In the genomic region with DNA sequence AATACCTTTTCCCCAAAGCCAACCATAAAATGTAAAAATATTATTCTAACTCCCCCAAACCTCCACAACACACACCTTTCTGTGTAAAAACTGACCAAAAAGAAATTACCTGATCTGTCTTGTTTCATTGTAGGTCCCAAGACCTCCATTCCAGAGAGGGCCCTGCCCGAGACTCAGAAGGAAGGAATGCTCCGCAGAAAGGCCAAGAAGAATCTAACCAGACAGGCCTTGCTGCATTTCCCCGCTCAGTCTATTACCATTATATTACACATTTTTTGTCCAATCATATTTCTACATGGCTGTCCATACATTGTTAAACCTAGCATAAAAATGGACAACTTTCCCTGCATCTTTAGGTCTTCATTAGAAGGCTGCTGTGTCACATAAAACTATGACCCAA, we compare ENCODE assay signal across 24 cellular contexts.
DNase-seq lines count a peak whose midpoint lies in the region; ATAC-seq, FAIRE-seq and TF ChIP-seq lines count a peak whose summit lies in the region.
"Had no signal": no experiment of that assay in that cellular context is flagged by ENCODE, and none has a peak within 500 bp of the region (broad histone marks: within the 10 kb centered on the region; RNA-seq: fewer than 3 reads in every experiment).

No MANE protein-coding gene starts in this region.

- CTCF ChIA-PET in A549 (lab: Yijun Ruan, JAX), result no interaction called here

- no peaks in the 10 kb centered on the region for H3K27me3 ChIP-seq in vagina
- H3K27me3 ChIP-seq: BE2C; BLaER1 treated with 17β-estradiol and CSF1 and Interleukin-3, amounts not matched to agents 10 nM and 100 nM had no signal

- H3K27ac Mint-ChIP-seq in mesothelial cell of epicardium (peak overlapping the region; percentile 90), type B pancreatic cell (peak overlapping the region; percentile 99), natural killer cell (no peak overlapping the region)
- H3K27ac Mint-ChIP-seq: CD14-positive monocyte; CD4-positive, alpha-beta T cell; CD8-positive, alpha-beta memory T cell had no signal

- no peaks in the 10 kb centered on the region for H3K27me3 Mint-ChIP-seq in mesothelial cell of epicardium (ENCODE audit: low read depth)
- H3K27me3 Mint-ChIP-seq in type B pancreatic cell, result no peaks in the 10 kb centered on the region
- H3K27me3 Mint-ChIP-seq in natural killer cell (ENCODE audit: low read depth in 2 of 2), result peaks cover 2 to 12% of the 10 kb centered on the region in 2 donors

- TF ChIP-seq RAD21 in A549 (conservative IDR thresholded peaks at IDR 0.05 in 1 of 2, IDR thresholded peaks at IDR 0.05 in 1 of 2), result no peak

- no peak for DNase-seq in A549 (ENCODE audit: low read depth in 1 of 2, low spot score in 1 of 2)
- peak; percentile 14 for DNase-seq in epithelial cell of esophagus (ENCODE audit: low read depth)
- no peak for DNase-seq in mesothelial cell of epicardium (ENCODE audit: low spot score in 2 of 2, unreplicated experiment in 2 of 2)
- DNase-seq in type B pancreatic cell (ENCODE audit: extremely low spot score, unreplicated experiment), result no peak
- no peak for DNase-seq in vagina (ENCODE audit: extremely low spot score in 2 of 2)
- no peak for DNase-seq in natural killer cell
- no peak for DNase-seq in lower leg skin (ENCODE audit: low spot score in 2 of 2)
- DNase-seq: ACHN; AML-193; BE2C; CD4-positive, alpha-beta T cell; CD8-positive, alpha-beta memory T cell; DMS153; DND-41; GM23248; H7; HCEC 1CT had no signal

- TF ChIP-seq POLR2A in A549 (IDR thresholded peaks at IDR 0.05; ENCODE audit: low read length), result no peak
- TF ChIP-seq POLR2A in vagina (IDR thresholded peaks at IDR 0.05), result no peak
- no peak for TF ChIP-seq POLR2A in lower leg skin (IDR thresholded peaks at IDR 0.05)

- no peak for TF ChIP-seq CTCF in A549 (IDR thresholded peaks at IDR 0.05)
- no peak for TF ChIP-seq CTCF in epithelial cell of esophagus (IDR thresholded peaks at IDR 0.05; ENCODE audit: insufficient read depth, low read depth, low read length, missing control alignments)
- TF ChIP-seq CTCF in mesothelial cell of epicardium (IDR thresholded peaks at IDR 0.05; ENCODE audit: unreplicated experiment), result no peak
- TF ChIP-seq CTCF in type B pancreatic cell (conservative IDR thresholded peaks at IDR 0.05), result no peak
- TF ChIP-seq CTCF in vagina (IDR thresholded peaks at IDR 0.05), result no peak
- TF ChIP-seq CTCF in natural killer cell (IDR thresholded peaks at IDR 0.05), result no peak
- no peak for TF ChIP-seq CTCF in lower leg skin (IDR thresholded peaks at IDR 0.05)

- H3K9me3 ChIP-seq in A549, result no peaks in the 10 kb centered on the region
- peaks cover 7% of the 10 kb centered on the region for H3K9me3 ChIP-seq in vagina
- H3K9me3 ChIP-seq: BE2C had no signal

- H3K36me3 Mint-ChIP-seq in mesothelial cell of epicardium (no peaks in the 10 kb centered on the region), type B pancreatic cell (peaks cover 5% of the 10 kb centered on the region), natural killer cell (no peaks in the 10 kb centered on the region)
- H3K36me3 Mint-ChIP-seq: CD14-positive monocyte; CD8-positive, alpha-beta memory T cell had no signal

- H3K4me3 Mint-ChIP-seq in mesothelial cell of epicardium (peak overlapping the region; percentile 33), type B pancreatic cell (peak overlapping the region; percentile 86), natural killer cell (no peak overlapping the region)
- H3K4me3 Mint-ChIP-seq: CD14-positive monocyte; CD4-positive, alpha-beta T cell; CD8-positive, alpha-beta memory T cell had no signal

- H3K36me3 ChIP-seq in vagina, result no peaks in the 10 kb centered on the region
- H3K36me3 ChIP-seq: BE2C; BLaER1 treated with 17β-estradiol and CSF1 and Interleukin-3, amounts not matched to agents 10 nM and 100 nM had no signal

- POLR2A ChIA-PET in A549 (lab: Yijun Ruan, JAX), result no interaction called here

- no peak for TF ChIP-seq EP300 in A549 (IDR thresholded peaks at IDR 0.05)

- H3K4me1 ChIP-seq in A549 (peaks cover 17% of the 10 kb centered on the region), vagina (no peaks in the 10 kb centered on the region)
- H3K4me1 ChIP-seq: BE2C; BLaER1 treated with 17β-estradiol and CSF1 and Interleukin-3, amounts not matched to agents 10 nM and 100 nM had no signal

- 70% methylated on average over 3 of the region's 3 CpGs for WGBS in A549 (ENCODE audit: missing lambda C conversion rate)
- WGBS in lower leg skin, 2 donors, result 84 to 95% methylated on average over 3 of the region's 3 CpGs

- H3K9me3 Mint-ChIP-seq in mesothelial cell of epicardium, result peaks cover 11% of the 10 kb centered on the region
- H3K9me3 Mint-ChIP-seq in type B pancreatic cell, result peaks cover 13% of the 10 kb centered on the region
- H3K9me3 Mint-ChIP-seq in natural killer cell, result no peaks in the 10 kb centered on the region

- peak overlapping the region; percentile 76 for H3K4me2 ChIP-seq in A549
- H3K4me2 ChIP-seq: BLaER1 treated with 17β-estradiol and CSF1 and Interleukin-3, amounts not matched to agents 10 nM and 100 nM had no signal

- intact Hi-C loops in vagina (cut with DNase I) (no loop called here), natural killer cell (cut with micrococcal nuclease) (no loop called here), lower leg skin (cut with DNase I; ENCODE audit: low total_unique reads) (no loop called here)

- no peak for FAIRE-seq in A549 (lab: Jason Lieb, UNC)
- FAIRE-seq: A204.1, G401.6, GM12892, H1 had no signal

- H3K4me3 ChIP-seq in A549 (no peak overlapping the region), epithelial cell of esophagus (ENCODE audit: low read length) (no peak overlapping the region), vagina (no peak overlapping the region), lower leg skin (ENCODE audit: low read depth, poor library complexity, severe bottlenecking) (no peak overlapping the region)
- H3K4me3 ChIP-seq: BLaER1 treated with 17β-estradiol and CSF1 and Interleukin-3, amounts not matched to agents 10 nM and 100 nM; GM23248 had no signal

- peak overlapping the region in 1 of 2 experiments; percentile 28; a peak in 1 of 6 replicates for H3K27ac ChIP-seq in A549
- H3K27ac ChIP-seq in vagina, result no peak overlapping the region
- H3K27ac ChIP-seq: 22Rv1; BLaER1 treated with 17β-estradiol and CSF1 and Interleukin-3, amounts not matched to agents 10 nM and 100 nM; GM23248 had no signal

- no peak for ATAC-seq in A549
- no peak for ATAC-seq in natural killer cell

- H3K4me1 Mint-ChIP-seq in mesothelial cell of epicardium, result peaks cover 29% of the 10 kb centered on the region
- H3K4me1 Mint-ChIP-seq in type B pancreatic cell (ENCODE audit: unreplicated experiment), result peaks cover 20% of the 10 kb centered on the region
- H3K4me1 Mint-ChIP-seq in natural killer cell, result no peaks in the 10 kb centered on the region
- H3K4me1 Mint-ChIP-seq: CD14-positive monocyte; CD8-positive, alpha-beta memory T cell had no signal

TF ChIP-seq in A549, 52 proteins besides CTCF, POLR2A, EP300 and RAD21:
- TF ChIP-seq RCOR1 (IDR thresholded peaks at IDR 0.05; ENCODE audit: low read depth, low read length) (no peak), MAFK (IDR thresholded peaks at IDR 0.05; ENCODE audit: partially characterized antibody) (no peak), CHD2 (IDR thresholded peaks at IDR 0.05; ENCODE audit: low read length, partially characterized antibody) (no peak), ZC3H11A (IDR thresholded peaks at IDR 0.05) (no peak), POLR2AphosphoS2 (conservative IDR thresholded peaks at IDR 0.05; ENCODE audit: low read length) (no peak), PHF8 (IDR thresholded peaks at IDR 0.05; ENCODE audit: borderline replicate concordance, low read depth) (no peak), ZNF302 (CRISPR knock-in tag; IDR thresholded peaks at IDR 0.05) (no peak), RARB (CRISPR knock-in tag; IDR thresholded peaks at IDR 0.05) (no peak), HES2 (IDR thresholded peaks at IDR 0.05) (no peak), ZFP36 (IDR thresholded peaks at IDR 0.05; ENCODE audit: borderline replicate concordance, partially characterized antibody) (no peak), RNF2 (IDR thresholded peaks at IDR 0.05; ENCODE audit: borderline replicate concordance, low read depth) (no peak)
- TF ChIP-seq, protein P1, sequence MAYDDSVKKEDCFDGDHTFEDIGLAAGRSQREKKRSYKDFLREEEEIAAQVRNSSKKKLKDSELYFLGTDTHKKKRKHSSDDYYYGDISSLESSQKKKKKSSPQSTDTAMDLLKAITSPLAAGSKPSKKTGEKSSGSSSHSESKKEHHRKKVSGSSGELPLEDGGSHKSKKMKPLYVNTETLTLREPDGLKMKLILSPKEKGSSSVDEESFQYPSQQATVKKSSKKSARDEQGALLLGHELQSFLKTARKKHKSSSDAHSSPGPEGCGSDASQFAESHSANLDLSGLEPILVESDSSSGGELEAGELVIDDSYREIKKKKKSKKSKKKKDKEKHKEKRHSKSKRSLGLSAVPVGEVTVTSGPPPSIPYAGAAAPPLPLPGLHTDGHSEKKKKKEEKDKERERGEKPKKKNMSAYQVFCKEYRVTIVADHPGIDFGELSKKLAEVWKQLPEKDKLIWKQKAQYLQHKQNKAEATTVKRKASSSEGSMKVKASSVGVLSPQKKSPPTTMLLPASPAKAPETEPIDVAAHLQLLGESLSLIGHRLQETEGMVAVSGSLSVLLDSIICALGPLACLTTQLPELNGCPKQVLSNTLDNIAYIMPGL (CRISPR knock-in tag; IDR thresholded peaks at IDR 0.05; ENCODE audit: borderline replicate concordance), result no peak

Comparison
In these comparisons a context has a peak if more than half of its experiments do, and no peak if none do; other contexts are left out.
1. H3K27ac Mint-ChIP-seq: peak in mesothelial cell of epicardium (single experiment) and type B pancreatic cell (single experiment); none in natural killer cell (0 of 2).